22 cellular contexts compared by ENCODE assay signal in the genomic region with DNA sequence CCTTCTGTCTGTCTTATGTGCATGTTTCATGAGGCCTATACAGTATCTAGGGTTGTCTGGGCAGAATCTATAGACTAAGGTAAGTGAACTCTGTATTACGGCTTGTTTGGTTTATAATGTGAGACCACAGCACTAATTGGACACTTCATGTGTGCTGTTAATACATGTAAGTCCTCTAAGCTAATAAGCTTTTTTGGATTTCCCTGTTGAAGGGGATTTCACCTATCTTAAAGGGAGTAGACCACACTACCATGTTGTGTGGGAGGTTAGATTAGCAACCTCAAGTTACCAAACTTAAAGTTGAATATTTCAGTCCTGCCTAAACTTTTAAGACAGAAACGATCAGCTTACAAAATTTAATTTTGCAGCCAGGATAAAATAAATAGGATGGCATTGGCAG.
"Had no signal": no experiment of that assay in that cellular context is flagged by ENCODE, and none has a peak within 500 bp of the region (broad histone marks: within the 10 kb centered on the region; RNA-seq: fewer than 3 reads in every experiment).

No MANE protein-coding gene starts in this region.

- H3K36me3 ChIP-seq: gastrocnemius medialis, right lobe of liver, upper lobe of left lung had no signal

- H3K4me3 ChIP-seq: gastrocnemius medialis, right lobe of liver, testis, upper lobe of left lung had no signal

- DNase-seq: activated CD4-positive, alpha-beta T cell treated with anti-CD3 and anti-CD28 coated beads, Interleukin-2, amount 50 U/mL, for 48 hours; activated T-cell treated with anti-CD3 and anti-CD28 coated beads for 4 hours; cerebellar nuclear complex; cortex of kidney; effector CD4-positive, alpha-beta T cell; gastrocnemius medialis; head of caudate nucleus; right lobe of liver; small intestine; stimulated activated CD4-positive, alpha-beta T cell treated with anti-CD3 and anti-CD28 coated beads, Interleukin-15, amount 100 ng/mL, for 24 hours; stimulated activated CD4-positive, alpha-beta T cell treated with anti-CD3 and anti-CD28 coated beads, Interleukin-2, amount 100 ng/mL, for 48 hours; testis; upper lobe of left lung had no signal

- ATAC-seq: esophagus mucosa; gastrocnemius medialis; left lobe of liver; natural killer cell treated with Interleukin-12 subunit alpha and Interleukin-12 subunit beta and Interleukin-15 and Interleukin-18, amount 100 ng/mL, for 72 hours; right lobe of liver had no signal

- H3K36me3 Mint-ChIP-seq: activated naive CD8-positive, alpha-beta T cell; mesothelial cell of epicardium; natural killer cell treated with Interleukin-12 subunit alpha and Interleukin-12 subunit beta and Interleukin-15 and Interleukin-18, amount 100 ng/mL, for 72 hours had no signal

- H3K4me1 ChIP-seq: gastrocnemius medialis, parathyroid adenoma, right lobe of liver, testis, upper lobe of left lung had no signal

- H3K79me2 ChIP-seq: parathyroid adenoma had no signal

- FAIRE-seq: bronchial epithelial cell, keratinocyte, small intestine had no signal

- H3K9me3 Mint-ChIP-seq: mesothelial cell of epicardium; natural killer cell treated with Interleukin-12 subunit alpha and Interleukin-12 subunit beta and Interleukin-15 and Interleukin-18, amount 100 ng/mL, for 72 hours had no signal

- H3K27me3 Mint-ChIP-seq: activated naive CD8-positive, alpha-beta T cell had no signal

- H3K27ac ChIP-seq: gastrocnemius medialis, parathyroid adenoma, right lobe of liver, testis, upper lobe of left lung, VCaP had no signal

- H3K4me3 Mint-ChIP-seq: activated naive CD8-positive, alpha-beta T cell; mesothelial cell of epicardium; natural killer cell treated with Interleukin-12 subunit alpha and Interleukin-12 subunit beta and Interleukin-15 and Interleukin-18, amount 100 ng/mL, for 72 hours had no signal

- H3K9ac ChIP-seq: parathyroid adenoma had no signal

- H3K27ac Mint-ChIP-seq: activated naive CD8-positive, alpha-beta T cell; mesothelial cell of epicardium; natural killer cell treated with Interleukin-12 subunit alpha and Interleukin-12 subunit beta and Interleukin-15 and Interleukin-18, amount 100 ng/mL, for 72 hours had no signal

- H3K27me3 ChIP-seq: right lobe of liver, testis, upper lobe of left lung had no signal

- H2AFZ ChIP-seq: parathyroid adenoma had no signal

- H3K9me3 ChIP-seq: gastrocnemius medialis, right lobe of liver, testis, upper lobe of left lung had no signal
